ENCODE assay signal across 17 cellular contexts in genomic region chr1:151493042-151493441, GRCh38. TPM values are rescaled to one million over a fixed set of nuclear protein-coding genes. Genes with fewer than 3 reads are reported as not detected.
DNase-seq lines count a peak whose midpoint lies in the region; ATAC-seq and TF ChIP-seq lines count a peak whose summit lies in the region.
"Had no signal": no experiment of that assay in that cellular context is flagged by ENCODE, and none has a peak within 500 bp of the region (broad histone marks: within the 10 kb centered on the region; RNA-seq: fewer than 3 reads in every experiment).

No MANE protein-coding gene starts in this region.

- H3K4me3 Mint-ChIP-seq in Caco-2 (ENCODE audit: unreplicated experiment), result no peak overlapping the region
- peak overlapping the region; percentile 0 for H3K4me3 Mint-ChIP-seq in endothelial cell (ENCODE audit: unreplicated experiment)
- H3K4me3 Mint-ChIP-seq in activated CD8-positive, alpha-beta memory T cell treated with anti-CD3 and anti-CD28 coated beads, Interleukin-2, amount 10 ng/mL, durations not matched to agents 7 days and 5 days, result no peak overlapping the region
- H3K4me3 Mint-ChIP-seq: CD4-positive, alpha-beta memory T cell; GM23338; H9 had no signal

- POLR2A ChIA-PET in Caco-2 (lab: Charles Lee), result interaction anchor here (2.4 kb wide), 1 partner anchor 18 kb away, joined by 41 read pairs; the partner anchor contains the start of gene CGN
- POLR2A ChIA-PET in HEK293 (lab: Yijun Ruan, JAX), result interaction anchor here (0.6 to 2.6 kb wide), 3 partner anchors 18 to 462 kb away, joined by 3 to 28 read pairs (median 8); partner anchors contain the start of genes CGN and TUFT1

- H3K4me3 ChIP-seq in Caco-2 (ENCODE audit: low read depth, low read length), result no peak overlapping the region
- H3K4me3 ChIP-seq in HEK293 (ENCODE audit: low read depth, low read length), result no peak overlapping the region
- H3K4me3 ChIP-seq: GM12878, GM23338 had no signal

- ATAC-seq in activated CD8-positive, alpha-beta memory T cell treated with anti-CD3 and anti-CD28 coated beads, Interleukin-2, amount 10 ng/mL, durations not matched to agents 7 days and 5 days, result no peak
- no peak for ATAC-seq in left colon
- ATAC-seq: GM12878, GM23338 had no signal

- H3K27ac Mint-ChIP-seq in Caco-2 (ENCODE audit: unreplicated experiment), result peak overlapping the region; percentile 1
- peak overlapping the region; percentile 80 for H3K27ac Mint-ChIP-seq in endothelial cell (ENCODE audit: unreplicated experiment)
- H3K27ac Mint-ChIP-seq in activated CD8-positive, alpha-beta memory T cell treated with anti-CD3 and anti-CD28 coated beads, Interleukin-2, amount 10 ng/mL, durations not matched to agents 7 days and 5 days, result no peak overlapping the region
- H3K27ac Mint-ChIP-seq: CD4-positive, alpha-beta memory T cell; GM23338; H9 had no signal

- H3K4me1 Mint-ChIP-seq in Caco-2 (ENCODE audit: low read depth, unreplicated experiment) (peaks cover 23% of the 10 kb centered on the region), endothelial cell (ENCODE audit: unreplicated experiment) (peaks cover 35% of the 10 kb centered on the region)
- H3K4me1 Mint-ChIP-seq in activated CD8-positive, alpha-beta memory T cell treated with anti-CD3 and anti-CD28 coated beads, Interleukin-2, amount 10 ng/mL, durations not matched to agents 7 days and 5 days, result peaks cover 5% of the 10 kb centered on the region
- H3K4me1 Mint-ChIP-seq: CD4-positive, alpha-beta memory T cell had no signal

- peaks cover 21% of the 10 kb centered on the region for H3K4me1 ChIP-seq in Caco-2
- H3K4me1 ChIP-seq in HEK293 (ENCODE audit: control insufficient read depth, insufficient read depth, low read length), result peaks cover 9% of the 10 kb centered on the region; the same call in 1 of the 2 replicates

- intact Hi-C loops in Caco-2 (cut with micrococcal nuclease; ENCODE audit: unreplicated experiment), result no loop called here
- intact Hi-C loops in cardiac septum (cut with DNase I), result no loop called here
- intact Hi-C loops in left colon (cut with DNase I, micrococcal nuclease), result no loop called here

- BruUV-seq in Caco-2 (replicated peaks; lab: Mats Ljungman, UMichigan), result no TSS peak

- no peak overlapping the region for H3K27ac ChIP-seq in HEK293 (ENCODE audit: extremely low read depth, low read depth, low read length)

- H3K9me3 Mint-ChIP-seq in Caco-2 (ENCODE audit: unreplicated experiment), result no peaks in the 10 kb centered on the region
- no peaks in the 10 kb centered on the region for H3K9me3 Mint-ChIP-seq in endothelial cell (ENCODE audit: unreplicated experiment)
- no peaks in the 10 kb centered on the region for H3K9me3 Mint-ChIP-seq in activated CD8-positive, alpha-beta memory T cell treated with anti-CD3 and anti-CD28 coated beads, Interleukin-2, amount 10 ng/mL, durations not matched to agents 7 days and 5 days (ENCODE audit: low read depth)
- H3K9me3 Mint-ChIP-seq: CD4-positive, alpha-beta memory T cell; GM23338; H9 had no signal

- no peak for DNase-seq in Caco-2
- DNase-seq in endothelial cell (ENCODE audit: low spot score), result no peak
- DNase-seq in activated CD8-positive, alpha-beta memory T cell treated with anti-CD3 and anti-CD28 coated beads, Interleukin-2, amount 10 ng/mL, durations not matched to agents 7 days and 5 days, result no peak
- no peak for DNase-seq in NCI-H2171 treated with DMSO at 0.1 percent for 48 hours (lab: John Stamatoyannopoulos, UW)
- DNase-seq in cardiac septum (ENCODE audit: low spot score), result no peak
- DNase-seq in left colon, result no peak
- DNase-seq: C1 segment of cervical spinal cord; CD4-positive, alpha-beta memory T cell; COR-L47; DMS 273 treated with DMSO at 0.1 percent for 48 hours; DMS79; EL; GDM1; H9 had no signal

- H3K36me3 Mint-ChIP-seq in Caco-2 (ENCODE audit: insufficient read depth, unreplicated experiment) (no peaks in the 10 kb centered on the region), endothelial cell (ENCODE audit: low read depth, unreplicated experiment) (no peaks in the 10 kb centered on the region)
- no peaks in the 10 kb centered on the region for H3K36me3 Mint-ChIP-seq in activated CD8-positive, alpha-beta memory T cell treated with anti-CD3 and anti-CD28 coated beads, Interleukin-2, amount 10 ng/mL, durations not matched to agents 7 days and 5 days
- H3K36me3 Mint-ChIP-seq: CD4-positive, alpha-beta memory T cell had no signal

- CTCF ChIA-PET in Caco-2 (lab: Charles Lee), result no interaction called here
- CTCF ChIA-PET in HEK293 (lab: Yijun Ruan, JAX), result interaction anchor here (0.6 to 1.2 kb wide), 2 partner anchors 8 to 230 kb away, joined by 3 to 4 read pairs; no protein-coding TSS in a partner anchor
- CTCF ChIA-PET in activated CD8-positive, alpha-beta memory T cell treated with anti-CD3 and anti-CD28 coated beads, Interleukin-2, amount 10 ng/mL, durations not matched to agents 7 days and 5 days (lab: Charles Lee), result interaction anchor here (1.0 kb wide), 1 partner anchor 8 kb away, joined by 3 read pairs; no protein-coding TSS in a partner anchor

- H3K27me3 Mint-ChIP-seq in Caco-2 (ENCODE audit: insufficient read depth, unreplicated experiment) (no peaks in the 10 kb centered on the region), endothelial cell (ENCODE audit: unreplicated experiment) (peaks cover 3% of the 10 kb centered on the region)
- H3K27me3 Mint-ChIP-seq in activated CD8-positive, alpha-beta memory T cell treated with anti-CD3 and anti-CD28 coated beads, Interleukin-2, amount 10 ng/mL, durations not matched to agents 7 days and 5 days, result no peaks in the 10 kb centered on the region
- H3K27me3 Mint-ChIP-seq: CD4-positive, alpha-beta memory T cell had no signal

- TF ChIP-seq CTCF in Caco-2 (IDR thresholded peaks at IDR 0.05; ENCODE audit: insufficient read depth in 1 of 2, low read depth in 1 of 2, low read length in 1 of 2, severe bottlenecking in 1 of 2, unreplicated experiment in 1 of 2), result no peak
- TF ChIP-seq CTCF in HEK293 (tag by site-specific recombination; IDR thresholded peaks at IDR 0.05), result no peak
- TF ChIP-seq CTCF in endothelial cell (IDR thresholded peaks at IDR 0.05; ENCODE audit: unreplicated experiment), result no peak

- no peaks in the 10 kb centered on the region for H3K27me3 ChIP-seq in Caco-2 (replicated peaks; ENCODE audit: control insufficient read depth, insufficient read depth, low read length)

- no peaks in the 10 kb centered on the region; the same call in 1 of the 2 replicates for H3K9me3 ChIP-seq in Caco-2
- no peaks in the 10 kb centered on the region for H3K9me3 ChIP-seq in HEK293 (ENCODE audit: control insufficient read depth, insufficient read depth, low read depth, low read length)

- no peaks in the 10 kb centered on the region for H3K36me3 ChIP-seq in Caco-2 (ENCODE audit: control insufficient read depth, insufficient read depth, low read length)
- no peaks in the 10 kb centered on the region for H3K36me3 ChIP-seq in HEK293 (ENCODE audit: control insufficient read depth in 2 of 2, insufficient read depth in 1 of 2, low read length in 2 of 2)

TF ChIP-seq in HEK293, 187 proteins besides CTCF, POLR2A, EP300 and RAD21:
- TF ChIP-seq ZBTB8A (tag by site-specific recombination; IDR thresholded peaks at IDR 0.05) (no peak), PRDM1 (tag by site-specific recombination; IDR thresholded peaks at IDR 0.05) (peak; percentile 94), ZFP69B (tag by site-specific recombination; IDR thresholded peaks at IDR 0.05) (no peak), ZSCAN4 (tag by site-specific recombination; IDR thresholded peaks at IDR 0.05) (no peak), SCRT2 (tag by site-specific recombination; IDR thresholded peaks at IDR 0.05) (no peak)
TF ChIP-seq in HEK293: peak in this region for 1.

RNA-seq across cellular contexts. Expression of gene CGN, which starts 18.1 kb away (rescaled TPM):
- total RNA-seq in Caco-2 (2022), result 147 TPM in 2 replicates
- 50.7 TPM for total RNA-seq in endothelial cell (ENCODE audit: unreplicated experiment)
- under 1 TPM; 0.37 to 0.70 TPM for total RNA-seq in activated CD8-positive, alpha-beta memory T cell treated with anti-CD3 and anti-CD28 coated beads, Interleukin-2, amount 10 ng/mL, durations not matched to agents 7 days and 5 days
- 0.19 TPM for total RNA-seq in cardiac septum
- total RNA-seq in left colon, result 100 to 1,000 TPM; 182 to 188 TPM

RNA-seq across cellular contexts. Expression of gene POGZ, which starts 33.7 kb away (rescaled TPM):
- 80.0 and 83.0 TPM in 2 replicates for total RNA-seq in Caco-2 (2022)
- total RNA-seq in endothelial cell (ENCODE audit: unreplicated experiment), result 132 TPM
- total RNA-seq in activated CD8-positive, alpha-beta memory T cell treated with anti-CD3 and anti-CD28 coated beads, Interleukin-2, amount 10 ng/mL, durations not matched to agents 7 days and 5 days, result 10 to 100 TPM; 79.6 to 83.5 TPM
- total RNA-seq in cardiac septum, result 54.4 TPM
- 10 to 100 TPM; 55.4 to 70.9 TPM for total RNA-seq in left colon

RNA-seq across cellular contexts. Expression of gene TUFT1, which starts 47.1 kb away (rescaled TPM):
- 34.9 and 36.6 TPM in 2 replicates for total RNA-seq in Caco-2 (2022)
- total RNA-seq in endothelial cell (ENCODE audit: unreplicated experiment), result 11.2 TPM
- 1 to 10 TPM; 1.7 to 2.5 TPM for total RNA-seq in activated CD8-positive, alpha-beta memory T cell treated with anti-CD3 and anti-CD28 coated beads, Interleukin-2, amount 10 ng/mL, durations not matched to agents 7 days and 5 days
- total RNA-seq in cardiac septum, result 4.3 TPM
- total RNA-seq in left colon, result 10 to 100 TPM; 19.7 to 30.2 TPM

Comparison
In these comparisons a context has a peak if more than half of its experiments do, and no peak if none do; other contexts are left out.
1. RNA of gene CGN, which starts 18.1 kb away (total RNA-seq): 182 to 188 TPM in left colon, 147 TPM in Caco-2 and 50.7 TPM in endothelial cell (single experiment); 0.37 to 0.70 TPM in activated CD8-positive, alpha-beta memory T cell treated with anti-CD3 and anti-CD28 coated beads, Interleukin-2, amount 10 ng/mL, durations not matched to agents 7 days and 5 days and 0.19 TPM in cardiac septum (single experiment); every median in the first group is over 10 times any median in the second.